Comparison of ENCODE assay signal across 8 cellular contexts in the genomic region with DNA sequence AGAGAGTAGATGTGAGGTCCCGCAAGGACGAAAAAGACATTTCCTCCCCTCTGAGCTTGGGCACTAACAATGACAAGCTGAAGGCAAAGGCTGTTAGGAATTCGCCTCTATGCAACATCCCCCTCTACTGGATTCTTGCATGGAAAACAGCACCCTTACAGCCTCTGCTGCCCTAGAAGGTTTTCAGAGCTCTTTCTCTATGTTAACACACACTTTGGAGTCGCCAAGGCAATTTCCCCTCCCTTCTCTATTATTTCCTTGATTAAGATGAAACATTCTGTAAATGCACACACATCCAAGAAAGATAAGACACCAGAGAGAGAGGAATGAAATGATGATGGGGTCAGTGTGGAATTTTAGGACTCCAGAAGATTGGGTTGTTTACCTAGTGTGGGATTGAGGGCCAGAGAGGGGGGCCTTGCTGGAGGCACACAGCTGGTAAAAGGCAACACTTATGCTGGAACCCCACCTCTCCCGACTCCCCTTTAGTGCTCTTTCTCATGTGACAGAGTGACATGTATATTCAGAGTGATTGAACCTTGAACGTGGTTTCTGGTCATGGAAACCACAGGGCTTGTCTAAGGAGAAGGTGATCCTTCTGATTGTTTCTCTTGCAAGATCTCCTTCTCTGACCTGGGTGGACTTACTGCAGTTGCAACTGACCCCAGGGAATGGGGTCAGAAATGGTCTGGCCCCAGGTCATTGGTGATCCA.
DNase-seq lines count a peak whose midpoint lies in the region; ATAC-seq and TF ChIP-seq lines count a peak whose summit lies in the region.

No MANE protein-coding gene starts in this region.

- H3K27me3 ChIP-seq in MG63, result no peaks in the 10 kb centered on the region

- DNase-seq in MG63, result peak; percentile 38
- DNase-seq in SK-N-DZ (ENCODE audit: low spot score), result peak; percentile 39
- peak in 40 of 56 donors; percentile 2 to 79 (median 26) for DNase-seq in amygdala (lab: John Stamatoyannopoulos, UW)
- DNase-seq in left cardiac atrium, result no peak
- DNase-seq in pulmonary artery endothelial cell (ENCODE audit: low read depth, low spot score), result peak; percentile 32
- DNase-seq in GM19238 (ENCODE audit: insufficient read length, low spot score), result no peak

- H3K27ac ChIP-seq in C4-2B, result no peak overlapping the region

- H3K9me3 ChIP-seq in MG63, result no peaks in the 10 kb centered on the region

- TF ChIP-seq CTCF in C4-2B (conservative IDR thresholded peaks at IDR 0.05), result peak; percentile 92

- no peak overlapping the region for H3K4me3 ChIP-seq in MG63

- ATAC-seq in GM18907 (IDR thresholded peaks at IDR 0.05; ENCODE audit: unreplicated experiment), result peak; percentile 35
- peak; percentile 93 for ATAC-seq in left cardiac atrium

- intact Hi-C loops in left cardiac atrium (cut with DNase I), result loop anchor here (2.0 to 10.0 kb wide), 4 partner anchors 300 to 1240 kb away; no protein-coding TSS in a partner anchor

- H3K36me3 ChIP-seq in MG63, result no peaks in the 10 kb centered on the region

Comparison
In these comparisons a context has a peak if more than half of its experiments do, and no peak if none do; other contexts are left out.
1. DNase-seq: peak in MG63 (single experiment), SK-N-DZ (single experiment), amygdala (40 of 56) and pulmonary artery endothelial cell (single experiment); none in left cardiac atrium (single experiment) and GM19238 (single experiment).